ENCODE assay signal across 29 cellular contexts in genomic region chr4:33334416-33334815, GRCh38.
"Had no signal": no experiment of that assay in that cellular context is flagged by ENCODE, and none has a peak within 500 bp of the region (broad histone marks: within the 10 kb centered on the region; RNA-seq: fewer than 3 reads in every experiment).

No MANE protein-coding gene starts in this region.

- FAIRE-seq: astrocyte had no signal

- H3K9me3 ChIP-seq: MG63 had no signal

- H3K4me1 Mint-ChIP-seq: activated CD4-positive, alpha-beta T cell treated with anti-CD3 and anti-CD28 coated beads, Interleukin-2, amount 10 ng/mL, durations not matched to agents 24 days and 14 days; brain; IgD-negative memory B cell had no signal

- H3K27me3 Mint-ChIP-seq: activated CD4-positive, alpha-beta T cell treated with anti-CD3 and anti-CD28 coated beads, Interleukin-2, amount 10 ng/mL, durations not matched to agents 24 days and 14 days; IgD-negative memory B cell had no signal

- H3K27me3 ChIP-seq: adrenal gland, MG63, SJCRH30 had no signal

- ATAC-seq: activated CD8-positive, alpha-beta T cell treated with anti-CD3 and anti-CD28 coated beads, Interleukin-2, amount 10 ng/mL, durations not matched to agents 7 days and 5 days; activated naive CD4-positive, alpha-beta T cell treated with anti-CD3 and anti-CD28 coated beads, Interleukin-2, amount 50 U/mL, for 72 hours; activated T-cell treated with anti-CD3 and anti-CD28 coated beads, Interleukin-2, amount 50 U/mL, for 4 hours had no signal

- H3K4me3 ChIP-seq: adrenal gland, MG63, SJCRH30, SK-N-MC had no signal

- H3K27ac Mint-ChIP-seq: activated CD4-positive, alpha-beta T cell treated with anti-CD3 and anti-CD28 coated beads, Interleukin-2, amount 10 ng/mL, durations not matched to agents 24 days and 14 days; activated CD8-positive, alpha-beta T cell treated with anti-CD3 and anti-CD28 coated beads, Interleukin-2, amount 10 ng/mL, durations not matched to agents 7 days and 5 days; activated naive CD4-positive, alpha-beta T cell treated with anti-CD3 and anti-CD28 coated beads for 36 hours; activated naive CD4-positive, alpha-beta T cell treated with anti-CD3 and anti-CD28 coated beads, Interleukin-2, amount 50 U/mL, for 72 hours; activated T-helper 1 cell treated with anti-CD3 and anti-CD28 coated beads, Interleukin-12 subunit alpha, Interleukin-12 subunit beta, Interleukin-2, Interleukin-4 antibody, amounts not matched to agents 30 ng/mL and 10 ng/mL and 1 ng/mL, durations not matched to agents 14 hours and 24 hours and 36 hours; brain; IgD-negative memory B cell had no signal

- H3K36me3 Mint-ChIP-seq: brain, IgD-negative memory B cell had no signal

- H3K4me3 Mint-ChIP-seq: activated CD4-positive, alpha-beta T cell treated with anti-CD3 and anti-CD28 coated beads, Interleukin-2, amount 10 ng/mL, durations not matched to agents 24 days and 14 days; activated CD8-positive, alpha-beta T cell treated with anti-CD3 and anti-CD28 coated beads, Interleukin-2, amount 10 ng/mL, durations not matched to agents 7 days and 5 days; activated naive CD4-positive, alpha-beta T cell treated with anti-CD3 and anti-CD28 coated beads for 36 hours; activated T-cell treated with anti-CD3 and anti-CD28 coated beads, Interleukin-2, amount 50 U/mL, for 4 hours; activated T-helper 1 cell treated with anti-CD3 and anti-CD28 coated beads, Interleukin-12 subunit alpha, Interleukin-12 subunit beta, Interleukin-2, Interleukin-4 antibody, amounts not matched to agents 30 ng/mL and 10 ng/mL and 1 ng/mL, durations not matched to agents 14 hours and 24 hours and 36 hours; brain; IgD-negative memory B cell had no signal

- DNase-seq: activated CD4-positive, alpha-beta T cell treated with anti-CD3 and anti-CD28 coated beads, Interleukin-2, amount 10 ng/mL, durations not matched to agents 24 days and 14 days; activated CD4-positive, alpha-beta T cell treated with anti-CD3 and anti-CD28 coated beads, Interleukin-2, amount 50 U/mL, for 48 hours; activated CD8-positive, alpha-beta T cell treated with anti-CD3 and anti-CD28 coated beads, Interleukin-2, amount 10 ng/mL, durations not matched to agents 7 days and 5 days; activated gamma-delta T cell treated with Interleukin-2 at 50 U/mL for 16 hours; activated naive CD4-positive, alpha-beta T cell treated with anti-CD3 and anti-CD28 coated beads for 36 hours; activated T-cell treated with anti-CD3 and anti-CD28 coated beads, Interleukin-2, amount 50 U/mL, for 4 hours; adrenal gland; central memory CD4-positive, alpha-beta T cell; Karpas-422; KBM-7; MG63; NCI-H1048; NCI-H1105 treated with DMSO at 0.1 percent for 48 hours; NCI-H1436; NCI-H1694; NCI-H1930; NCI-H2081 treated with DMSO at 0.1 percent for 48 hours; NCI-H2171; NCI-H510A; NCI-H526; SHP77; SJCRH30; T1000 had no signal

- H3K36me3 ChIP-seq: adrenal gland, MG63, SJCRH30 had no signal

- H3K27ac ChIP-seq: adrenal gland, SJCRH30, SK-N-MC had no signal

- H3K4me1 ChIP-seq: adrenal gland, SJCRH30 had no signal
